ENCODE assay signal across 12 cellular contexts in the genomic region with DNA sequence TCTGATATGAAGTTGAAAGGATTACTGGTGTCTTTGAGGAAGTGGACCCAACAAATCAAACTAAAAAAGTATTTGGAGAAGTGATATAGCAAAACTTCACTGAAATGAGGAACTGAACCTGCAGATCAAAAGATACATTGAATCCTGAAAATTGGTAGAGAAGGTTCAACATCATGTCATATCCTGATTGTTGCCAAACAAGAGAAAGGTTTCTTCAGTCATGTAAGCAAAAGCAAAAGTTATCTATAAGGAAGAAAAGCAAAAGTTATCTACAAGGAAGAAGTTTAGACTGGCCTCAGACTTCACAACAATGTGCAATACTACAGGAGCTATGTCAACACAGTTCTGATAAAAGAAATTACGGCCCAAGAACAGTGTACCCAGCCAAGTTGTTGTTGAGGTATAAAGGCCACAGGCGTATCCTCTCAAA.
DNase-seq lines count a peak whose midpoint lies in the region; ATAC-seq, FAIRE-seq and TF ChIP-seq lines count a peak whose summit lies in the region.
"Had no signal": no experiment of that assay in that cellular context is flagged by ENCODE, and none has a peak within 500 bp of the region (broad histone marks: within the 10 kb centered on the region; RNA-seq: fewer than 3 reads in every experiment).

No MANE protein-coding gene starts in this region.

- peak overlapping the region; percentile 67 for H3K4me2 ChIP-seq in GM12878 (ENCODE audit: control insufficient read depth, insufficient read depth)

- H3K27me3 ChIP-seq in GM12878 (replicated peaks in 1 of 2; ENCODE audit: control insufficient read depth in 2 of 2, insufficient read depth in 2 of 2, low read length in 1 of 2): no peaks in the 10 kb centered on the region

- BruUV-seq in GM12878 (replicated peaks; lab: Mats Ljungman, UMichigan): no TSS peak

- TF ChIP-seq POLR2A in GM12878 (IDR thresholded peaks at IDR 0.05; ENCODE audit: low read depth, low read length): no peak

- no peaks in the 10 kb centered on the region for H3K27me3 Mint-ChIP-seq in activated naive CD8-positive, alpha-beta T cell treated with anti-CD3 and anti-CD28 coated beads for 36 hours
- H3K27me3 Mint-ChIP-seq in activated naive CD8-positive, alpha-beta T cell treated with anti-CD3 and anti-CD28 coated beads, Interleukin-2, amount 50 U/mL, for 24 hours: no peaks in the 10 kb centered on the region
- H3K27me3 Mint-ChIP-seq: stimulated activated naive CD8-positive, alpha-beta T cell treated with anti-CD3 and anti-CD28 coated beads, Interleukin-15, Interleukin-2, amounts not matched to agents 100 ng/mL and 50 ng/mL, for 24 hours had no signal

- H3K27ac ChIP-seq in GM12878 (ENCODE audit: control insufficient read depth, insufficient read depth): peak overlapping the region; percentile 78

- DNase-seq in GM10248 (ENCODE audit: extremely low spot score) (peak; percentile 55), GM12878 (ENCODE audit: low read depth, low spot score) (peak; percentile 77), omental fat pad (ENCODE audit: low spot score) (no peak), NCI-H526 (lab: John Stamatoyannopoulos, UW) (no peak)
- DNase-seq in activated naive CD8-positive, alpha-beta T cell treated with anti-CD3 and anti-CD28 coated beads for 36 hours: no peak
- no peak for DNase-seq in activated naive CD8-positive, alpha-beta T cell treated with anti-CD3 and anti-CD28 coated beads, Interleukin-2, amount 50 U/mL, for 24 hours
- DNase-seq: activated T-cell treated with anti-CD3 and anti-CD28 coated beads, Interleukin-2, amount 50 U/mL, for 1 hour; immature natural killer cell; NCI-H1436 treated with DMSO at 0.1 percent for 48 hours had no signal

- 94% methylated on average over 2 of the region's 2 CpGs for WGBS in GM12878 (ENCODE audit: insufficient coverage, insufficient replicate concordance, low lambda C conversion rate, missing lambda C conversion rate)

- intact Hi-C loops in GM12878 (cut with micrococcal nuclease; ENCODE audit: unreplicated experiment): no loop called here

- ATAC-seq in HG03378 (IDR thresholded peaks at IDR 0.05; ENCODE audit: unreplicated experiment): peak; percentile 49
- peak; percentile 97 for ATAC-seq in GM12878
- ATAC-seq in omental fat pad (ENCODE audit: low FRiP score): peak; percentile 64
- no peak for ATAC-seq in activated naive CD8-positive, alpha-beta T cell treated with anti-CD3 and anti-CD28 coated beads, Interleukin-2, amount 50 U/mL, for 24 hours
- ATAC-seq in GM19467 (IDR thresholded peaks at IDR 0.05; ENCODE audit: unreplicated experiment): no peak

- FAIRE-seq in GM12878 (lab: Jason Lieb, UNC): peak; percentile 89

- no peak for TF ChIP-seq RAD21 in GM12878 (IDR thresholded peaks at IDR 0.05; ENCODE audit: insufficient read depth, low read depth, low read length)

- H3K9ac ChIP-seq in GM12878 (ENCODE audit: control insufficient read depth, insufficient read depth, low read length): no peak overlapping the region

- peak overlapping the region; percentile 71 for H2AFZ ChIP-seq in GM12878 (ENCODE audit: control insufficient read depth, low read depth, low read length)

- H3K4me1 Mint-ChIP-seq in activated naive CD8-positive, alpha-beta T cell treated with anti-CD3 and anti-CD28 coated beads for 36 hours: no peaks in the 10 kb centered on the region
- peaks cover 3% of the 10 kb centered on the region for H3K4me1 Mint-ChIP-seq in activated naive CD8-positive, alpha-beta T cell treated with anti-CD3 and anti-CD28 coated beads, Interleukin-2, amount 50 U/mL, for 24 hours
- H3K4me1 Mint-ChIP-seq: immature natural killer cell had no signal

- SMC1A ChIA-PET in GM12878 (lab: Charles Lee; ENCODE audit: uncharacterized antibody, unreplicated experiment): interaction anchor here (0.6 to 1.5 kb wide), 5 partner anchors 23 to 806 kb away, joined by 3 to 6 read pairs (median 4); no protein-coding TSS in a partner anchor

- H3K4me3 Mint-ChIP-seq in activated naive CD8-positive, alpha-beta T cell treated with anti-CD3 and anti-CD28 coated beads for 36 hours: no peak overlapping the region
- no peak overlapping the region for H3K4me3 Mint-ChIP-seq in activated naive CD8-positive, alpha-beta T cell treated with anti-CD3 and anti-CD28 coated beads, Interleukin-2, amount 50 U/mL, for 24 hours
- H3K4me3 Mint-ChIP-seq: immature natural killer cell; stimulated activated naive CD8-positive, alpha-beta T cell treated with anti-CD3 and anti-CD28 coated beads, Interleukin-15, Interleukin-2, amounts not matched to agents 100 ng/mL and 50 ng/mL, for 24 hours had no signal

- in situ Hi-C loops in GM12878 (cut with MboI): no loop called here

- no peaks in the 10 kb centered on the region; the same call in none of the 3 replicates for H3K9me3 ChIP-seq in GM12878 (replicated peaks; ENCODE audit: control insufficient read depth, insufficient read depth, low read length)

- CTCF ChIA-PET in GM10248 (lab: Yijun Ruan, JAX) (no interaction called here), GM12878 (lab: Yijun Ruan, JAX) (interaction anchor here (1.9 kb wide), 1 partner anchor 18 kb away, joined by 9 read pairs; no protein-coding TSS in a partner anchor)

- POLR2A ChIA-PET in GM10248 (lab: Yijun Ruan, JAX) (no interaction called here), GM12878 (lab: Charles Lee) (interaction anchor here (0.6 to 0.7 kb wide), 2 partner anchors 9 to 194 kb away, joined by 3 read pairs; no protein-coding TSS in a partner anchor)

- no peak for TF ChIP-seq CTCF in GM10248 (IDR thresholded peaks at IDR 0.05; ENCODE audit: control extremely low read depth, extremely low read depth, low read depth, missing control alignments)
- TF ChIP-seq CTCF in GM12878 (IDR thresholded peaks at IDR 0.05 in 2 of 3, conservative IDR thresholded peaks at IDR 0.05 in 1 of 3; ENCODE audit: control insufficient read depth in 2 of 3, extremely low read depth in 1 of 3, insufficient read depth in 1 of 3, low read depth in 3 of 3, low read length in 3 of 3): no peak
- TF ChIP-seq CTCF in omental fat pad (IDR thresholded peaks at IDR 0.05): no peak

- no peaks in the 10 kb centered on the region for H3K36me3 ChIP-seq in GM12878 (ENCODE audit: control insufficient read depth in 2 of 2, insufficient read depth in 2 of 2, low read length in 1 of 2)

- H3K79me2 ChIP-seq in GM12878 (ENCODE audit: control insufficient read depth, insufficient read depth, low read length): no peaks in the 10 kb centered on the region

- TF ChIP-seq EP300 in GM12878 (IDR thresholded peaks at IDR 0.05; ENCODE audit: borderline replicate concordance in 1 of 2, control insufficient read depth in 1 of 2, low read depth in 2 of 2, low read length in 2 of 2): peak; percentile 35 to 94; a peak in 3 of 4 replicates

- H3K36me3 Mint-ChIP-seq in activated naive CD8-positive, alpha-beta T cell treated with anti-CD3 and anti-CD28 coated beads for 36 hours: peaks cover 12% of the 10 kb centered on the region
- peaks cover 16% of the 10 kb centered on the region for H3K36me3 Mint-ChIP-seq in activated naive CD8-positive, alpha-beta T cell treated with anti-CD3 and anti-CD28 coated beads, Interleukin-2, amount 50 U/mL, for 24 hours (ENCODE audit: low read depth)

- H4K20me1 ChIP-seq in GM12878 (ENCODE audit: control insufficient read depth, insufficient read depth): no peaks in the 10 kb centered on the region

- H3K27ac Mint-ChIP-seq in activated naive CD8-positive, alpha-beta T cell treated with anti-CD3 and anti-CD28 coated beads for 36 hours: no peak overlapping the region
- H3K27ac Mint-ChIP-seq in activated naive CD8-positive, alpha-beta T cell treated with anti-CD3 and anti-CD28 coated beads, Interleukin-2, amount 50 U/mL, for 24 hours: no peak overlapping the region
- H3K27ac Mint-ChIP-seq: stimulated activated naive CD8-positive, alpha-beta T cell treated with anti-CD3 and anti-CD28 coated beads, Interleukin-15, Interleukin-2, amounts not matched to agents 100 ng/mL and 50 ng/mL, for 24 hours had no signal

- peaks cover 16% of the 10 kb centered on the region; the same call in 1 of the 2 replicates for H3K4me1 ChIP-seq in GM12878 (ENCODE audit: control insufficient read depth, insufficient read depth, low read length)

- no peak overlapping the region for H3K4me3 ChIP-seq in GM12878

- no peaks in the 10 kb centered on the region for H3K9me3 Mint-ChIP-seq in activated naive CD8-positive, alpha-beta T cell treated with anti-CD3 and anti-CD28 coated beads for 36 hours
- peaks cover 4% of the 10 kb centered on the region for H3K9me3 Mint-ChIP-seq in activated naive CD8-positive, alpha-beta T cell treated with anti-CD3 and anti-CD28 coated beads, Interleukin-2, amount 50 U/mL, for 24 hours
- H3K9me3 Mint-ChIP-seq: immature natural killer cell had no signal

- RAD21 ChIA-PET in GM12878 (lab: Charles Lee; ENCODE audit: unreplicated experiment): interaction anchor here (0.7 to 1.2 kb wide), 2 partner anchors 17 to 81 kb away, joined by 3 read pairs; no protein-coding TSS in a partner anchor

TF ChIP-seq in GM12878, 131 proteins besides CTCF, POLR2A, EP300 and RAD21 (continues in another document):
- peak; percentile 85 for TF ChIP-seq IRF4 (IDR thresholded peaks at IDR 0.05; ENCODE audit: low read depth, low read length)
- TF ChIP-seq, protein P1, sequence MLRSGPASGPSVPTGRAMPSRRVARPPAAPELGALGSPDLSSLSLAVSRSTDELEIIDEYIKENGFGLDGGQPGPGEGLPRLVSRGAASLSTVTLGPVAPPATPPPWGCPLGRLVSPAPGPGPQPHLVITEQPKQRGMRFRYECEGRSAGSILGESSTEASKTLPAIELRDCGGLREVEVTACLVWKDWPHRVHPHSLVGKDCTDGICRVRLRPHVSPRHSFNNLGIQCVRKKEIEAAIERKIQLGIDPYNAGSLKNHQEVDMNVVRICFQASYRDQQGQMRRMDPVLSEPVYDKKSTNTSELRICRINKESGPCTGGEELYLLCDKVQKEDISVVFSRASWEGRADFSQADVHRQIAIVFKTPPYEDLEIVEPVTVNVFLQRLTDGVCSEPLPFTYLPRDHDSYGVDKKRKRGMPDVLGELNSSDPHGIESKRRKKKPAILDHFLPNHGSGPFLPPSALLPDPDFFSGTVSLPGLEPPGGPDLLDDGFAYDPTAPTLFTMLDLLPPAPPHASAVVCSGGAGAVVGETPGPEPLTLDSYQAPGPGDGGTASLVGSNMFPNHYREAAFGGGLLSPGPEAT (IDR thresholded peaks at IDR 0.05; ENCODE audit: low read depth): peak; percentile 76; the same call in 1 of the 2 replicates
- TF ChIP-seq PAX5 (IDR thresholded peaks at IDR 0.05; ENCODE audit: borderline replicate concordance, low read depth, low read length): 0 out of 2 replicates have a peak, but pooled peaks have one; percentile 8

Comparison
In these comparisons a context has a peak if more than half of its experiments do, and no peak if none do; other contexts are left out.
1. DNase-seq: peak in GM10248 (single experiment) and GM12878 (single experiment); none in omental fat pad (single experiment), activated naive CD8-positive, alpha-beta T cell treated with anti-CD3 and anti-CD28 coated beads for 36 hours (single experiment), activated naive CD8-positive, alpha-beta T cell treated with anti-CD3 and anti-CD28 coated beads, Interleukin-2, amount 50 U/mL, for 24 hours (single experiment) and NCI-H526 (0 of 2).
2. ATAC-seq: peak in HG03378 (single experiment), GM12878 (single experiment) and omental fat pad (single experiment); none in activated naive CD8-positive, alpha-beta T cell treated with anti-CD3 and anti-CD28 coated beads, Interleukin-2, amount 50 U/mL, for 24 hours (single experiment) and GM19467 (single experiment).